1 cellular context compared by ENCODE assay signal in genomic region chr11:134046681-134047449, GRCh38.
TF ChIP-seq lines count a peak whose summit lies in the region.

No MANE protein-coding gene starts in this region.

TF ChIP-seq in GM23338, 12 proteins besides CTCF, POLR2A, EP300 and RAD21 (continued from another document):
- TF ChIP-seq CREB1 (CRISPR knock-in tag; IDR thresholded peaks at IDR 0.05; ENCODE audit: low read depth) (no peak), EZH2 (IDR thresholded peaks at IDR 0.05; ENCODE audit: low read depth, unreplicated experiment) (no peak), STAT1 (IDR thresholded peaks at IDR 0.05; ENCODE audit: unreplicated experiment) (no peak)
TF ChIP-seq in GM23338: peak in this region for 0.
